In the genomic region with DNA sequence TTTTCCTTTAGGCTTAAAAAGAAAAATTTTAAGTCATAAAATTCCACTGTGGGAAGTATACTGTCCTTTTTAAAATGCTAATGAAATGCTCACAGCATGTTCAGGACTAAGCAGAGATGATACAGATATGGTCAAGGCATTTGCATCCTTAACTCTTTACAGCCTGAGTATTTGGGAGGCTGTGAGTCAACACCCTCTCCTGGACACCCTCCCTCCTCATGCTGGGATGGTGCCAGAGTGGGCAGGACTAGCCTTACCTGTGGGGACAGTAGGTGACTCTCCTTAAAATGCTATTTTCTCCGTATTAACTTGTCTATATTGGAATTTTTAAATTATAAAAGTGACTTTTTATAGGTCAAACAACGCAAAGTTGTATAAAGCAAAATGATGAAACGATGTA, we compare ENCODE assay signal across 30 cellular contexts.
"Had no signal": no experiment of that assay in that cellular context is flagged by ENCODE, and none has a peak within 500 bp of the region (broad histone marks: within the 10 kb centered on the region; RNA-seq: fewer than 3 reads in every experiment).

No MANE protein-coding gene starts in this region.

- H3K4me3 ChIP-seq: cardiac muscle cell, K562, SJSA1 had no signal

- H3K36me3 ChIP-seq: brain microvascular endothelial cell, cardiac muscle cell, SJSA1 had no signal

- ATAC-seq: activated T-helper 17 cell treated with anti-CD3 and anti-CD28 coated beads, Interleukin-2, amount 50 U/mL, for 72 hours; K562; Panc1; SK-N-SH treated with all-trans-retinoic acid at 6 μM for 48 hours had no signal

- FAIRE-seq: K562 had no signal

- H3K27me3 ChIP-seq: brain microvascular endothelial cell, cardiac muscle cell, SJSA1 had no signal

- H3K9me3 ChIP-seq: SJSA1 had no signal

- DNase-seq: activated B cell treated with CpG ODN at 0.5 μM for 24 hours; activated CD4-positive, alpha-beta memory T cell treated with anti-CD3 and anti-CD28 coated beads, Interleukin-2, amount 10 ng/mL, durations not matched to agents 7 days and 5 days; activated CD4-positive, alpha-beta T cell treated with anti-CD3 and anti-CD28 coated beads for 1 hour; activated CD4-positive, alpha-beta T cell treated with anti-CD3 and anti-CD28 coated beads, Interleukin-2, amount 10 ng/mL, durations not matched to agents 7 days and 5 days; activated gamma-delta T cell; activated naive CD4-positive, alpha-beta T cell treated with anti-CD3 and anti-CD28 coated beads, Interleukin-2, amount 10 ng/mL, durations not matched to agents 7 days and 5 days; activated naive CD8-positive, alpha-beta T cell treated with anti-CD3 and anti-CD28 coated beads for 36 hours; activated T-cell treated with anti-CD3 and anti-CD28 coated beads for 4 hours; activated T-cell treated with anti-CD3 and anti-CD28 coated beads, Interleukin-2, amount 50 U/mL, for 48 hours; brain microvascular endothelial cell; Karpas-422; MM.1S; NCI-H1105; NCI-H1436; NCI-H1694 treated with DMSO at 0.1 percent for 48 hours; NCI-H2029 treated with DMSO at 0.1 percent for 48 hours; NCI-H345; NCI-H510A; NCI-H526 treated with DMSO at 0.1 percent for 48 hours; NK-92 treated with Interleukin-12 subunit alpha and Interleukin-12 subunit beta, amount 100 ng/mL, for 24 hours; OCI-M1; SHP77; SW 1271 had no signal

- H3K27ac ChIP-seq: brain microvascular endothelial cell, cardiac muscle cell, RWPE1, SJSA1 had no signal
